Comparison of ENCODE assay signal across 9 cellular contexts in genomic region chr12:122087431-122088180, GRCh38. TPM values are rescaled to one million over a fixed set of nuclear protein-coding genes. Genes with fewer than 3 reads are reported as not detected.
DNase-seq lines count a peak whose midpoint lies in the region; ATAC-seq and TF ChIP-seq lines count a peak whose summit lies in the region.
"Had no signal": no experiment of that assay in that cellular context is flagged by ENCODE, and none has a peak within 500 bp of the region (broad histone marks: within the 10 kb centered on the region; RNA-seq: fewer than 3 reads in every experiment).

No MANE protein-coding gene starts in this region.

- intact Hi-C loops in sigmoid colon (cut with DNase I): no loop called here

- no peaks in the 10 kb centered on the region for H3K9me3 Mint-ChIP-seq in CD8-positive, alpha-beta memory T cell
- H3K9me3 Mint-ChIP-seq in activated naive CD8-positive, alpha-beta T cell treated with anti-CD3 and anti-CD28 coated beads, Interleukin-2, amount 10 ng/mL, durations not matched to agents 7 days and 5 days: no peaks in the 10 kb centered on the region

- H3K9me3 ChIP-seq in CD8-positive, alpha-beta memory T cell (ENCODE audit: low read length): no peaks in the 10 kb centered on the region
- H3K9me3 ChIP-seq in sigmoid colon: no peaks in the 10 kb centered on the region

- WGBS in sigmoid colon, 2 donors: 20 to 63% methylated on average over 17 of the region's 17 CpGs

- no peak for DNase-seq in CD8-positive, alpha-beta memory T cell
- DNase-seq in activated naive CD8-positive, alpha-beta T cell treated with anti-CD3 and anti-CD28 coated beads, Interleukin-2, amount 10 ng/mL, durations not matched to agents 7 days and 5 days: no peak
- DNase-seq in kidney tubule cell (ENCODE audit: low spot score): peak; percentile 22
- peak; percentile 59 for DNase-seq in sigmoid colon
- no peak for DNase-seq in COLO829 (ENCODE audit: low spot score)
- no peak for DNase-seq in HPDE6-E6E7 (ENCODE audit: extremely low spot score)
- no peak for DNase-seq in substantia nigra (lab: John Stamatoyannopoulos, UW)
- DNase-seq: NCI-H1436 treated with DMSO at 0.1 percent for 48 hours had no signal

- H3K27ac Mint-ChIP-seq in CD8-positive, alpha-beta memory T cell: peak overlapping the region; percentile 25 to 92 (median 79)
- peak overlapping the region; percentile 88 for H3K27ac Mint-ChIP-seq in activated naive CD8-positive, alpha-beta T cell treated with anti-CD3 and anti-CD28 coated beads, Interleukin-2, amount 10 ng/mL, durations not matched to agents 7 days and 5 days

- TF ChIP-seq POLR2A in sigmoid colon (IDR thresholded peaks at IDR 0.05): no peak

- peaks cover 90% of the 10 kb centered on the region for H3K4me1 ChIP-seq in CD8-positive, alpha-beta memory T cell (ENCODE audit: insufficient read depth, low read length)
- H3K4me1 ChIP-seq in sigmoid colon: peaks cover 0 to 100% (median 100%) of the 10 kb centered on the region in 4 donors

- peaks cover 0 to 2% of the 10 kb centered on the region in 2 donors for H3K27me3 Mint-ChIP-seq in CD8-positive, alpha-beta memory T cell
- no peaks in the 10 kb centered on the region for H3K27me3 Mint-ChIP-seq in activated naive CD8-positive, alpha-beta T cell treated with anti-CD3 and anti-CD28 coated beads, Interleukin-2, amount 10 ng/mL, durations not matched to agents 7 days and 5 days

- H3K4me3 Mint-ChIP-seq in CD8-positive, alpha-beta memory T cell: peak overlapping the region in 1 of 7 donors; percentile 27
- peak overlapping the region; percentile 21 for H3K4me3 Mint-ChIP-seq in activated naive CD8-positive, alpha-beta T cell treated with anti-CD3 and anti-CD28 coated beads, Interleukin-2, amount 10 ng/mL, durations not matched to agents 7 days and 5 days

- TF ChIP-seq EP300 in sigmoid colon (IDR thresholded peaks at IDR 0.05): no peak

- no peak overlapping the region for H3K4me3 ChIP-seq in CD8-positive, alpha-beta memory T cell (ENCODE audit: low read length)
- H3K4me3 ChIP-seq in sigmoid colon: no peak overlapping the region

- POLR2A ChIA-PET in CD8-positive, alpha-beta memory T cell (lab: Charles Lee): interaction anchor here (0.8 kb wide), 1 partner anchor 11 kb away, joined by 3 read pairs; no protein-coding TSS in a partner anchor
- POLR2A ChIA-PET in activated naive CD8-positive, alpha-beta T cell treated with anti-CD3 and anti-CD28 coated beads, Interleukin-2, amount 10 ng/mL, durations not matched to agents 7 days and 5 days (lab: Charles Lee): interaction anchor here (1.6 to 6.7 kb wide), 3 partner anchors 9 to 18 kb away, joined by 6 to 44 read pairs (median 20); partner anchors contain the start of gene MLXIP

- peaks cover 0 to 53% (median 12%) of the 10 kb centered on the region in 3 donors for H3K36me3 Mint-ChIP-seq in CD8-positive, alpha-beta memory T cell
- peaks cover 42% of the 10 kb centered on the region for H3K36me3 Mint-ChIP-seq in activated naive CD8-positive, alpha-beta T cell treated with anti-CD3 and anti-CD28 coated beads, Interleukin-2, amount 10 ng/mL, durations not matched to agents 7 days and 5 days

- CTCF ChIA-PET in CD8-positive, alpha-beta memory T cell (lab: Charles Lee): interaction anchor here (1.1 to 2.1 kb wide), 5 partner anchors 11 to 35 kb away, joined by 3 to 11 read pairs (median 3); no protein-coding TSS in a partner anchor

- no peak for ATAC-seq in activated naive CD8-positive, alpha-beta T cell treated with anti-CD3 and anti-CD28 coated beads, Interleukin-2, amount 10 ng/mL, durations not matched to agents 7 days and 5 days (ENCODE audit: low read depth)
- ATAC-seq in GM18868 (IDR thresholded peaks at IDR 0.05; ENCODE audit: unreplicated experiment): no peak

- H3K27ac ChIP-seq in CD8-positive, alpha-beta memory T cell (ENCODE audit: low read depth, low read length): no peak overlapping the region
- H3K27ac ChIP-seq in sigmoid colon (peak overlapping the region in 3 of 4 donors; percentile 73 to 92 (median 87)), substantia nigra (ENCODE audit: low read depth, low read length, poor library complexity, severe bottlenecking) (no peak overlapping the region)

- no peaks in the 10 kb centered on the region for H3K36me3 ChIP-seq in CD8-positive, alpha-beta memory T cell (ENCODE audit: insufficient read depth, low read length)
- H3K36me3 ChIP-seq in sigmoid colon: peaks cover 0 to 25% (median 10%) of the 10 kb centered on the region in 4 donors

- H3K4me1 Mint-ChIP-seq in CD8-positive, alpha-beta memory T cell: peaks cover 19 to 69% (median 63%) of the 10 kb centered on the region in 3 donors
- H3K4me1 Mint-ChIP-seq in activated naive CD8-positive, alpha-beta T cell treated with anti-CD3 and anti-CD28 coated beads, Interleukin-2, amount 10 ng/mL, durations not matched to agents 7 days and 5 days: peaks cover 77% of the 10 kb centered on the region

- no peaks in the 10 kb centered on the region for H3K27me3 ChIP-seq in CD8-positive, alpha-beta memory T cell (ENCODE audit: insufficient read depth, low read length, poor library complexity, severe bottlenecking)
- H3K27me3 ChIP-seq in sigmoid colon: no peaks in the 10 kb centered on the region

- no peak for TF ChIP-seq CTCF in sigmoid colon (IDR thresholded peaks at IDR 0.05)

RNA-seq across cellular contexts. Expression of gene MLXIP, which starts 9.1 kb away (rescaled TPM):
- total RNA-seq in CD8-positive, alpha-beta memory T cell: 10 to 100 TPM; 32.1 to 33.9 TPM
- polyA plus RNA-seq in CD8-positive, alpha-beta memory T cell: 18.3 TPM
- total RNA-seq in activated naive CD8-positive, alpha-beta T cell treated with anti-CD3 and anti-CD28 coated beads, Interleukin-2, amount 10 ng/mL, durations not matched to agents 7 days and 5 days: 10 to 100 TPM; 61.0 to 61.7 TPM
- 10 to 100 TPM; 32.9 to 87.5 (median 57.3) TPM for total RNA-seq in sigmoid colon
- polyA plus RNA-seq in sigmoid colon: 100 to 1,000 TPM in 1 of 3 donors, 10 to 100 TPM in 2; 15.6 to 141 (median 35.4) TPM

Comparison
In these comparisons a context has a peak if more than half of its experiments do, and no peak if none do; other contexts are left out.
1. DNase-seq: peak in kidney tubule cell (single experiment) and sigmoid colon (single experiment); none in CD8-positive, alpha-beta memory T cell (0 of 5), activated naive CD8-positive, alpha-beta T cell treated with anti-CD3 and anti-CD28 coated beads, Interleukin-2, amount 10 ng/mL, durations not matched to agents 7 days and 5 days (single experiment), COLO829 (single experiment), HPDE6-E6E7 (single experiment) and substantia nigra (0 of 49).
2. H3K27ac ChIP-seq: peak in sigmoid colon (3 of 4); none in CD8-positive, alpha-beta memory T cell (single experiment) and substantia nigra (single experiment).